In genomic region chr12:19849208-19849607, GRCh38 we compare ENCODE assay signal across 19 cellular contexts.
"Had no signal": no experiment of that assay in that cellular context is flagged by ENCODE, and none has a peak within 500 bp of the region (broad histone marks: within the 10 kb centered on the region; RNA-seq: fewer than 3 reads in every experiment).

No MANE protein-coding gene starts in this region.

- H3K36me3 ChIP-seq: heart right ventricle, left lung, suprapubic skin, tibial nerve, upper lobe of right lung had no signal

- H3K27ac ChIP-seq: dorsolateral prefrontal cortex, psoas muscle, suprapubic skin, tibial nerve, upper lobe of right lung had no signal

- H3K4me3 ChIP-seq: dorsolateral prefrontal cortex, heart right ventricle, left lung, lung, psoas muscle, suprapubic skin, tibial nerve, upper lobe of right lung had no signal

- DNase-seq: central memory CD4-positive, alpha-beta T cell; cortex of kidney; dorsolateral prefrontal cortex; effector CD8-positive, alpha-beta T cell; heart right ventricle; hypothalamus; kidney glomerular epithelial cell; left lung; naive thymus-derived CD4-positive, alpha-beta T cell; nephron progenitor cell; psoas muscle; stimulated activated CD4-positive, alpha-beta T cell treated with anti-CD3 and anti-CD28 coated beads, Interleukin-4, amount 100 ng/mL, for 1 hour; stimulated activated CD8-positive, alpha-beta memory T cell treated with anti-CD3 and anti-CD28 coated beads, Interleukin-4, amount 100 ng/mL, for 48 hours; stimulated activated naive CD8-positive, alpha-beta T cell treated with anti-CD3 and anti-CD28 coated beads, Interleukin-15, Interleukin-2, amounts not matched to agents 100 U/mL and 50 U/mL, for 24 hours; upper lobe of right lung had no signal

- H3K27me3 ChIP-seq: dorsolateral prefrontal cortex, heart right ventricle, left lung, suprapubic skin, tibial nerve, upper lobe of right lung had no signal

- H3K4me1 ChIP-seq: psoas muscle, suprapubic skin, tibial nerve, upper lobe of right lung had no signal

- ATAC-seq: esophagus mucosa; heart right ventricle; left lung; naive thymus-derived CD4-positive, alpha-beta T cell; psoas muscle; stimulated activated naive CD8-positive, alpha-beta T cell treated with anti-CD3 and anti-CD28 coated beads, Interleukin-15, Interleukin-2, amounts not matched to agents 100 U/mL and 50 U/mL, for 24 hours; upper lobe of right lung had no signal

- H3K9me3 ChIP-seq: suprapubic skin, upper lobe of right lung had no signal
